In genomic region chr19:43814663-43815352, GRCh38 we compare ENCODE assay signal across 22 cellular contexts. TPM values are rescaled to one million over a fixed set of nuclear protein-coding genes. Genes with fewer than 3 reads are reported as not detected.
DNase-seq lines count a peak whose midpoint lies in the region; ATAC-seq, FAIRE-seq and TF ChIP-seq lines count a peak whose summit lies in the region.
"Had no signal": no experiment of that assay in that cellular context is flagged by ENCODE, and none has a peak within 500 bp of the region (broad histone marks: within the 10 kb centered on the region; RNA-seq: fewer than 3 reads in every experiment).

No MANE protein-coding gene starts in this region.

- CTCF ChIA-PET in PC-9 (lab: Charles Lee) = interaction anchor here (0.6 kb wide), 1 partner anchor 1050 kb away, joined by 4 read pairs; no protein-coding TSS in a partner anchor

- H3K4me3 ChIP-seq in PC-9 = no peak overlapping the region
- no peak overlapping the region for H3K4me3 ChIP-seq in bronchial epithelial cell (ENCODE audit: low read depth, low read length)
- H3K4me3 ChIP-seq in ovary = no peak overlapping the region

- H3K27ac ChIP-seq in PC-9 = peak overlapping the region; percentile 49
- no peak overlapping the region for H3K27ac ChIP-seq in ovary
- H3K27ac ChIP-seq: HL-60 had no signal

- no peak overlapping the region for H3K4me3 Mint-ChIP-seq in activated T-cell treated with anti-CD3 and anti-CD28 coated beads, Interleukin-2, amount 50 U/mL, for 72 hours
- H3K4me3 Mint-ChIP-seq in activated T-cell treated with anti-CD3 and anti-CD28 coated beads, Interleukin-2, amount 50 U/mL, for 24 hours = no peak overlapping the region
- H3K4me3 Mint-ChIP-seq in stimulated activated effector memory CD8-positive, alpha-beta T cell treated with anti-CD3 and anti-CD28 coated beads, Interleukin-12 subunit alpha, Interleukin-12 subunit beta, amount 100 ng/mL, for 72 hours = no peak overlapping the region
- H3K4me3 Mint-ChIP-seq: CD4-positive, alpha-beta T cell; H9 had no signal

- no peak for TF ChIP-seq POLR2A in ovary (IDR thresholded peaks at IDR 0.05)

- H3K79me2 ChIP-seq in PC-9 (ENCODE audit: low read depth) = no peaks in the 10 kb centered on the region

- peak; percentile 54 to 59 for ATAC-seq in activated T-cell treated with anti-CD3 and anti-CD28 coated beads, Interleukin-2, amount 50 U/mL, for 72 hours (replicated peaks in 1 of 2)
- ATAC-seq in stimulated activated effector memory CD8-positive, alpha-beta T cell treated with anti-CD3 and anti-CD28 coated beads, Interleukin-12 subunit alpha, Interleukin-12 subunit beta, amount 100 ng/mL, for 72 hours = peak; percentile 73

- H3F3A ChIP-seq in PC-9 (ENCODE audit: insufficient read depth, low read depth) = peaks cover 9% of the 10 kb centered on the region; the same call in 1 of the 2 replicates

- no peak for TF ChIP-seq CTCF in PC-9 (conservative IDR thresholded peaks at IDR 0.05)
- TF ChIP-seq CTCF in bronchial epithelial cell (IDR thresholded peaks at IDR 0.05; ENCODE audit: insufficient read depth, low read length, severe bottlenecking) = no peak
- no peak for TF ChIP-seq CTCF in ovary (IDR thresholded peaks at IDR 0.05)

- H2AFZ ChIP-seq in PC-9 = no peak overlapping the region

- H3K27ac Mint-ChIP-seq in activated T-cell treated with anti-CD3 and anti-CD28 coated beads, Interleukin-2, amount 50 U/mL, for 72 hours = no peak overlapping the region
- H3K27ac Mint-ChIP-seq in activated T-cell treated with anti-CD3 and anti-CD28 coated beads, Interleukin-2, amount 50 U/mL, for 24 hours = no peak overlapping the region
- H3K27ac Mint-ChIP-seq in stimulated activated effector memory CD8-positive, alpha-beta T cell treated with anti-CD3 and anti-CD28 coated beads, Interleukin-12 subunit alpha, Interleukin-12 subunit beta, amount 100 ng/mL, for 72 hours = no peak overlapping the region
- H3K27ac Mint-ChIP-seq: CD4-positive, alpha-beta T cell; H9 had no signal

- H3K4me1 ChIP-seq in PC-9 (replicated peaks; ENCODE audit: insufficient read depth) = peaks cover 7% of the 10 kb centered on the region
- no peaks in the 10 kb centered on the region for H3K4me1 ChIP-seq in ovary (ENCODE audit: insufficient read depth)
- H3K4me1 ChIP-seq: Caco-2 had no signal

- H3K9me2 ChIP-seq in PC-9 (ENCODE audit: insufficient read depth) = no peaks in the 10 kb centered on the region

- POLR2A ChIA-PET in PC-9 (lab: Charles Lee; ENCODE audit: unreplicated experiment) = interaction anchor here (0.7 kb wide), 1 partner anchor 24 kb away, joined by 6 read pairs; no protein-coding TSS in a partner anchor

- peak overlapping the region; percentile 13; the same call in 1 of the 2 replicates for H3K4me2 ChIP-seq in PC-9

- BruUV-seq in PC-9 (replicated peaks; lab: Mats Ljungman, UMichigan) = no TSS peak

- no peak for FAIRE-seq in bronchial epithelial cell (lab: Jason Lieb, UNC)
- FAIRE-seq: A204.1, GM19239 had no signal

- no peak for DNase-seq in activated T-cell treated with anti-CD3 and anti-CD28 coated beads, Interleukin-2, amount 50 U/mL, for 72 hours
- no peak for DNase-seq in activated T-cell treated with anti-CD3 and anti-CD28 coated beads, Interleukin-2, amount 50 U/mL, for 24 hours
- peak; percentile 18 to 66 for DNase-seq in PC-9
- DNase-seq in bronchial epithelial cell (ENCODE audit: low read depth) = peak; percentile 75
- no peak for DNase-seq in stimulated activated effector memory CD8-positive, alpha-beta T cell treated with anti-CD3 and anti-CD28 coated beads, Interleukin-12 subunit alpha, Interleukin-12 subunit beta, amount 100 ng/mL, for 72 hours (ENCODE audit: low spot score in 2 of 2)
- no peak for DNase-seq in ovary
- DNase-seq in NCI-H526 (lab: John Stamatoyannopoulos, UW) = no peak
- DNase-seq: Caco-2; CD4-positive, alpha-beta T cell; DMS153; GDM1; H9; IMR-90; Karpas-422; NCI-H1436; NCI-H2081; NCI-H2171 treated with DMSO at 0.1 percent for 48 hours; NCI-H446 treated with DMSO at 0.1 percent for 48 hours had no signal

- no peak for TF ChIP-seq EP300 in ovary (IDR thresholded peaks at IDR 0.05)

- 80 to 87% (median 84%) methylated on average over 5 of the region's 5 CpGs for WGBS in ovary, 3 donors

- peaks cover 12% of the 10 kb centered on the region for H3K4me1 Mint-ChIP-seq in activated T-cell treated with anti-CD3 and anti-CD28 coated beads, Interleukin-2, amount 50 U/mL, for 72 hours (ENCODE audit: low read depth)
- H3K4me1 Mint-ChIP-seq in activated T-cell treated with anti-CD3 and anti-CD28 coated beads, Interleukin-2, amount 50 U/mL, for 24 hours (ENCODE audit: low read depth) = peaks cover 8% of the 10 kb centered on the region
- peaks cover 13% of the 10 kb centered on the region for H3K4me1 Mint-ChIP-seq in stimulated activated effector memory CD8-positive, alpha-beta T cell treated with anti-CD3 and anti-CD28 coated beads, Interleukin-12 subunit alpha, Interleukin-12 subunit beta, amount 100 ng/mL, for 72 hours

- H4K20me1 ChIP-seq in PC-9 (ENCODE audit: insufficient read depth) = no peaks in the 10 kb centered on the region

- H3K36me3 Mint-ChIP-seq in activated T-cell treated with anti-CD3 and anti-CD28 coated beads, Interleukin-2, amount 50 U/mL, for 72 hours (ENCODE audit: insufficient read depth in 2 of 2) = peaks cover 4 to 6% of the 10 kb centered on the region in 2 donors
- H3K36me3 Mint-ChIP-seq in activated T-cell treated with anti-CD3 and anti-CD28 coated beads, Interleukin-2, amount 50 U/mL, for 24 hours (ENCODE audit: low read depth) = no peaks in the 10 kb centered on the region
- H3K36me3 Mint-ChIP-seq in stimulated activated effector memory CD8-positive, alpha-beta T cell treated with anti-CD3 and anti-CD28 coated beads, Interleukin-12 subunit alpha, Interleukin-12 subunit beta, amount 100 ng/mL, for 72 hours = no peaks in the 10 kb centered on the region

- no peaks in the 10 kb centered on the region for H3K36me3 ChIP-seq in PC-9 (ENCODE audit: low read depth)
- no peaks in the 10 kb centered on the region for H3K36me3 ChIP-seq in bronchial epithelial cell (ENCODE audit: control insufficient read depth, insufficient read depth, low read length)
- H3K36me3 ChIP-seq in ovary = no peaks in the 10 kb centered on the region

- peaks cover 42% of the 10 kb centered on the region for H3K27me3 Mint-ChIP-seq in activated T-cell treated with anti-CD3 and anti-CD28 coated beads, Interleukin-2, amount 50 U/mL, for 72 hours (ENCODE audit: low read depth)
- H3K27me3 Mint-ChIP-seq in activated T-cell treated with anti-CD3 and anti-CD28 coated beads, Interleukin-2, amount 50 U/mL, for 24 hours = peaks cover 34% of the 10 kb centered on the region

- peaks cover 4 to 8% of the 10 kb centered on the region in 2 donors for H3K9me3 Mint-ChIP-seq in activated T-cell treated with anti-CD3 and anti-CD28 coated beads, Interleukin-2, amount 50 U/mL, for 72 hours
- H3K9me3 Mint-ChIP-seq in activated T-cell treated with anti-CD3 and anti-CD28 coated beads, Interleukin-2, amount 50 U/mL, for 24 hours = peaks cover 3% of the 10 kb centered on the region
- no peaks in the 10 kb centered on the region for H3K9me3 Mint-ChIP-seq in stimulated activated effector memory CD8-positive, alpha-beta T cell treated with anti-CD3 and anti-CD28 coated beads, Interleukin-12 subunit alpha, Interleukin-12 subunit beta, amount 100 ng/mL, for 72 hours
- H3K9me3 Mint-ChIP-seq: CD4-positive, alpha-beta T cell had no signal

- intact Hi-C loops in PC-9 (cut with micrococcal nuclease; ENCODE audit: unreplicated experiment) (loop anchor here (5.0 kb wide), 1 partner anchor 383 kb away; no protein-coding TSS in a partner anchor), ovary (cut with DNase I) (no loop called here)

- 0 out of 2 replicates have a peak, but pooled peaks cover 4% of the 10 kb centered on the region for H3K9me3 ChIP-seq in PC-9 (ENCODE audit: insufficient read depth, low read depth)
- H3K9me3 ChIP-seq in ovary = peaks cover 0 to 3% of the 10 kb centered on the region in 2 donors

- H3K27me3 ChIP-seq in PC-9 (ENCODE audit: insufficient read depth, low read depth) (no peaks in the 10 kb centered on the region), bronchial epithelial cell (ENCODE audit: control insufficient read depth, insufficient read depth, low read length) (no peaks in the 10 kb centered on the region), ovary (no peaks in the 10 kb centered on the region)

RNA-seq across cellular contexts. Expression of gene ZNF283, which starts 12.3 kb away (rescaled TPM):
- 1 to 10 TPM; 6.9 to 7.3 TPM for total RNA-seq in activated T-cell treated with anti-CD3 and anti-CD28 coated beads, Interleukin-2, amount 50 U/mL, for 72 hours
- total RNA-seq in PC-9 (2021) = 14.8 and 15.2 TPM in 2 replicates
- total RNA-seq in bronchial epithelial cell = 9.1 and 12.4 TPM in 2 replicates
- total RNA-seq in ovary = 10 to 100 TPM in 5 of 7 donors, 1 to 10 TPM in 2; 8.2 to 14.6 (median 11.9) TPM
- polyA plus RNA-seq in ovary = 1 to 10 TPM; 3.2 to 7.3 TPM

RNA-seq across cellular contexts. Expression of gene LYPD5, which starts 12.6 kb away (rescaled TPM):
- 1 to 10 TPM in 1 of 2 donors, under 1 TPM in 1; 0.21 to 1.1 TPM for total RNA-seq in activated T-cell treated with anti-CD3 and anti-CD28 coated beads, Interleukin-2, amount 50 U/mL, for 72 hours
- total RNA-seq in PC-9 (2021) = 2.6 and 2.9 TPM in 2 replicates
- 0.38 and 0.53 TPM in 2 replicates for total RNA-seq in bronchial epithelial cell
- 1 to 10 TPM in 2 of 7 donors, under 1 TPM in 5; 0.25 to 1.9 (median 0.79) TPM for total RNA-seq in ovary
- 1 to 10 TPM in 1 of 2 donors, under 1 TPM in 1; 0.27 to 1.9 TPM for polyA plus RNA-seq in ovary
- total RNA-seq: CD4-positive, alpha-beta T cell; SK-MEL-5 had no signal

RNA-seq across cellular contexts. Expression of gene KCNN4, which starts 34.0 kb away (rescaled TPM):
- total RNA-seq in activated T-cell treated with anti-CD3 and anti-CD28 coated beads, Interleukin-2, amount 50 U/mL, for 72 hours = 100 to 1,000 TPM in 1 of 2 donors, 10 to 100 TPM in 1; 91.6 to 118 TPM
- total RNA-seq in PC-9 (2021) (92.4 and 92.7 TPM in 2 replicates), bronchial epithelial cell (0.26 and 9.7 TPM in 2 replicates), ovary (1 to 10 TPM in 5 of 7 donors, under 1 TPM in 2; 0.61 to 9.1 (median 2.6) TPM)
- polyA plus RNA-seq in ovary = under 1 TPM; 0.28 to 0.71 TPM

Comparison
In these comparisons a context has a peak if more than half of its experiments do, and no peak if none do; other contexts are left out.
1. DNase-seq: peak in PC-9 (2 of 2) and bronchial epithelial cell (single experiment); none in activated T-cell treated with anti-CD3 and anti-CD28 coated beads, Interleukin-2, amount 50 U/mL, for 72 hours (0 of 2), activated T-cell treated with anti-CD3 and anti-CD28 coated beads, Interleukin-2, amount 50 U/mL, for 24 hours (single experiment), stimulated activated effector memory CD8-positive, alpha-beta T cell treated with anti-CD3 and anti-CD28 coated beads, Interleukin-12 subunit alpha, Interleukin-12 subunit beta, amount 100 ng/mL, for 72 hours (0 of 2), ovary (0 of 5) and NCI-H526 (0 of 2).